Comparison of ENCODE assay signal across 8 cellular contexts in genomic region chr11:31340903-31341572, GRCh38. TPM values are rescaled to one million over a fixed set of nuclear protein-coding genes. Genes with fewer than 3 reads are reported as not detected.
DNase-seq lines count a peak whose midpoint lies in the region; ATAC-seq and TF ChIP-seq lines count a peak whose summit lies in the region.

No MANE protein-coding gene starts in this region.

- H3K27me3 ChIP-seq in DND-41 (ENCODE audit: insufficient read depth, low read length, poor library complexity) (peaks cover 3% of the 10 kb centered on the region), HCT116 (ENCODE audit: insufficient read depth, low read length) (no peaks in the 10 kb centered on the region)

- TF ChIP-seq RAD21 in HCT116 (IDR thresholded peaks at IDR 0.05; ENCODE audit: low read depth) = peak; percentile 30; the same call in 1 of the 2 replicates

- TF ChIP-seq POLR2A in HCT116 (IDR thresholded peaks at IDR 0.05; ENCODE audit: borderline replicate concordance, extremely low read depth, insufficient read depth, insufficient read length) = no peak

- no peaks in the 10 kb centered on the region for H3K9me3 ChIP-seq in DND-41 (ENCODE audit: insufficient read depth, low read length, severe bottlenecking)
- no peaks in the 10 kb centered on the region for H3K9me3 ChIP-seq in HCT116 (ENCODE audit: control insufficient read depth in 1 of 2, insufficient read depth in 1 of 2, low read depth in 1 of 2, low read length in 2 of 2)

- RAD21 ChIA-PET in HCT116 (lab: Charles Lee; ENCODE audit: low non-redundant PET in 1 of 2, low total read pairs in 2 of 2, uncharacterized antibody in 2 of 2, unreplicated experiment in 2 of 2) = no interaction called here

- H2AFZ ChIP-seq in DND-41 (ENCODE audit: low read depth, low read length) (no peak overlapping the region), HCT116 (ENCODE audit: low read depth, low read length, poor library complexity, severe bottlenecking) (no peak overlapping the region)

- H3K9ac ChIP-seq in DND-41 (ENCODE audit: low read depth, low read length) (no peak overlapping the region), HCT116 (ENCODE audit: low read length) (no peak overlapping the region)

- H3K79me2 ChIP-seq in DND-41 (ENCODE audit: insufficient read depth, low read length) = no peaks in the 10 kb centered on the region
- H3K79me2 ChIP-seq in HCT116 (ENCODE audit: insufficient read depth, low read length) = no peaks in the 10 kb centered on the region

- H3K4me3 ChIP-seq in DND-41 (ENCODE audit: low read depth in 1 of 2, low read length in 2 of 2) = no peak overlapping the region
- no peak overlapping the region for H3K4me3 ChIP-seq in HCT116 (replicated peaks in 1 of 2; ENCODE audit: low read depth in 1 of 2, low read length in 2 of 2)
- no peak overlapping the region for H3K4me3 ChIP-seq in fibroblast of the aortic adventitia (ENCODE audit: low read depth, low read length)

- no peaks in the 10 kb centered on the region for H4K20me1 ChIP-seq in DND-41 (ENCODE audit: insufficient read depth, low read length)
- no peaks in the 10 kb centered on the region for H4K20me1 ChIP-seq in HCT116 (ENCODE audit: insufficient read depth)

- BruUV-seq in HCT116 (replicated peaks; lab: Mats Ljungman, UMichigan) = no TSS peak

- H3K4me1 ChIP-seq in DND-41 (ENCODE audit: insufficient read depth, low read length) (no peaks in the 10 kb centered on the region), HCT116 (ENCODE audit: control insufficient read depth in 1 of 2, insufficient read depth in 2 of 2, low read length in 2 of 2) (no peaks in the 10 kb centered on the region)

- H3K9me2 ChIP-seq in HCT116 (ENCODE audit: insufficient read depth) = no peaks in the 10 kb centered on the region

- no peaks in the 10 kb centered on the region for H3K36me3 ChIP-seq in DND-41 (ENCODE audit: insufficient read depth, low read length)
- H3K36me3 ChIP-seq in HCT116 (ENCODE audit: control insufficient read depth in 1 of 2, insufficient read depth in 2 of 2, low read length in 2 of 2) = no peaks in the 10 kb centered on the region

- no peak overlapping the region for H3K4me2 ChIP-seq in DND-41 (ENCODE audit: insufficient read depth, low read length)
- no peak overlapping the region for H3K4me2 ChIP-seq in HCT116 (ENCODE audit: low read length)

- H3K27ac ChIP-seq in DND-41 (ENCODE audit: low read length) (no peak overlapping the region), HCT116 (ENCODE audit: low read depth, low read length) (no peak overlapping the region)

- intact Hi-C loops in HCT116 (cut with micrococcal nuclease) = loop anchor here (5.0 to 10.0 kb wide), 2 partner anchors 531 to 834 kb away; no protein-coding TSS in a partner anchor

- CTCF ChIA-PET in HCT116 (lab: Charles Lee) = interaction anchor here (0.8 to 1.2 kb wide), 9 partner anchors 9 to 834 kb away, joined by 3 to 6 read pairs (median 3); no protein-coding TSS in a partner anchor

- TF ChIP-seq CTCF in DND-41 (IDR thresholded peaks at IDR 0.05; ENCODE audit: borderline replicate concordance, extremely low read depth, low read length, poor library complexity, severe bottlenecking) = peak; percentile 69
- peak; percentile 41 to 78 (median 75); a peak in 5 of 6 replicates for TF ChIP-seq CTCF in HCT116 (IDR thresholded peaks at IDR 0.05 in 2 of 3, conservative IDR thresholded peaks at IDR 0.05 in 1 of 3; ENCODE audit: borderline replicate concordance in 1 of 3, insufficient read depth in 1 of 3, low read depth in 2 of 3, low read length in 2 of 3)
- TF ChIP-seq CTCF in fibroblast of the aortic adventitia (IDR thresholded peaks at IDR 0.05; ENCODE audit: insufficient read depth, low read length) = peak; percentile 70

- 0 out of 3 replicates have a peak, but pooled peaks have one; percentile 33 for ATAC-seq in DND-41 (ENCODE audit: insufficient read depth, low read depth)
- peak; percentile 75 for ATAC-seq in HCT116
- ATAC-seq in HG02973 (IDR thresholded peaks at IDR 0.05; ENCODE audit: unreplicated experiment) = no peak

- POLR2A ChIA-PET in HCT116 (lab: Charles Lee) = no interaction called here

- DNase-seq in DND-41 (peak; percentile 11), HCT116 (ENCODE audit: low read depth, low spot score) (peak; percentile 26), RKO (ENCODE audit: low spot score) (peak; percentile 29), fibroblast of the aortic adventitia (ENCODE audit: low read depth) (peak; percentile 46), NCI-H526 treated with DMSO at 0.1 percent for 48 hours (lab: John Stamatoyannopoulos, UW) (no peak), NCI-H2196 treated with DMSO at 0.1 percent for 48 hours (lab: John Stamatoyannopoulos, UW; ENCODE audit: unreplicated experiment) (no peak)
- DNase-seq in activated CD4-positive, CD25-positive, alpha-beta regulatory T cell (lab: John Stamatoyannopoulos, UW) = no peak

TF ChIP-seq in HCT116, 20 proteins besides CTCF, POLR2A, EP300 and RAD21:
- no peak for TF ChIP-seq YY1 (IDR thresholded peaks at IDR 0.05; ENCODE audit: extremely low read depth, insufficient replicate concordance, low read depth, low read length)
- no peak for TF ChIP-seq POLR2AphosphoS5 (IDR thresholded peaks at IDR 0.05; ENCODE audit: low read depth, low read length)
- no peak for TF ChIP-seq CEBPB (IDR thresholded peaks at IDR 0.05; ENCODE audit: low read depth)
- TF ChIP-seq FOSL1 (IDR thresholded peaks at IDR 0.05; ENCODE audit: low read depth) = no peak
- no peak for TF ChIP-seq EZH2 (IDR thresholded peaks at IDR 0.05)
- TF ChIP-seq, protein P1, sequence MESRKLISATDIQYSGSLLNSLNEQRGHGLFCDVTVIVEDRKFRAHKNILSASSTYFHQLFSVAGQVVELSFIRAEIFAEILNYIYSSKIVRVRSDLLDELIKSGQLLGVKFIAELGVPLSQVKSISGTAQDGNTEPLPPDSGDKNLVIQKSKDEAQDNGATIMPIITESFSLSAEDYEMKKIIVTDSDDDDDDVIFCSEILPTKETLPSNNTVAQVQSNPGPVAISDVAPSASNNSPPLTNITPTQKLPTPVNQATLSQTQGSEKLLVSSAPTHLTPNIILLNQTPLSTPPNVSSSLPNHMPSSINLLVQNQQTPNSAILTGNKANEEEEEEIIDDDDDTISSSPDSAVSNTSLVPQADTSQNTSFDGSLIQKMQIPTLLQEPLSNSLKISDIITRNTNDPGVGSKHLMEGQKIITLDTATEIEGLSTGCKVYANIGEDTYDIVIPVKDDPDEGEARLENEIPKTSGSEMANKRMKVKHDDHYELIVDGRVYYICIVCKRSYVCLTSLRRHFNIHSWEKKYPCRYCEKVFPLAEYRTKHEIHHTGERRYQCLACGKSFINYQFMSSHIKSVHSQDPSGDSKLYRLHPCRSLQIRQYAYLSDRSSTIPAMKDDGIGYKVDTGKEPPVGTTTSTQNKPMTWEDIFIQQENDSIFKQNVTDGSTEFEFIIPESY (IDR thresholded peaks at IDR 0.05; ENCODE audit: extremely low read depth, insufficient replicate concordance, low read length) = no peak
- no peak for TF ChIP-seq ELF1 (IDR thresholded peaks at IDR 0.05; ENCODE audit: borderline replicate concordance, low read depth)
- no peak for TF ChIP-seq CBX3 (IDR thresholded peaks at IDR 0.05; ENCODE audit: low read depth)
- no peak for TF ChIP-seq MAX (IDR thresholded peaks at IDR 0.05)

RNA-seq across cellular contexts. Expression of gene DCDC1, which starts 28.5 kb away (rescaled TPM):
- 1.5 TPM for total RNA-seq in HCT116 (2021; ENCODE audit: unreplicated experiment)
- polyA plus RNA-seq in HCT116 (2012) = 0.09 and 0.10 TPM in 2 replicates
- 0.18 and 3.2 TPM in 2 replicates for total RNA-seq in fibroblast of the aortic adventitia (ENCODE audit: low replicate concordance)

RNA-seq across cellular contexts. Expression of gene DNAJC24, which starts 28.6 kb away (rescaled TPM):
- total RNA-seq in HCT116 (2021; ENCODE audit: unreplicated experiment) (18.3 TPM), fibroblast of the aortic adventitia (ENCODE audit: low replicate concordance) (6.5 and 20.0 TPM in 2 replicates)
- polyA plus RNA-seq in HCT116 (2012) = 6.3 and 7.8 TPM in 2 replicates

Comparison
In these comparisons a context has a peak if more than half of its experiments do, and no peak if none do; other contexts are left out.
1. DNase-seq: peak in DND-41 (single experiment), HCT116 (single experiment), RKO (single experiment) and fibroblast of the aortic adventitia (single experiment); none in activated CD4-positive, CD25-positive, alpha-beta regulatory T cell (0 of 4), NCI-H526 treated with DMSO at 0.1 percent for 48 hours (single experiment) and NCI-H2196 treated with DMSO at 0.1 percent for 48 hours (single experiment).
2. Peak in every context shown above with its lines, with median percentiles within 50 percentile points of each other: CTCF ChIP-seq.